9 cellular contexts compared by ENCODE assay signal in genomic region chr6:2081155-2082138, GRCh38.
A peak's percentile ranks its signal among the peaks of the same experiment; 100 is the strongest.
DNase-seq lines count a peak whose midpoint lies in the region; ATAC-seq and TF ChIP-seq lines count a peak whose summit lies in the region.
"Had no signal": no experiment of that assay in that cellular context is flagged by ENCODE, and none has a peak within 500 bp of the region (broad histone marks: within the 10 kb centered on the region; RNA-seq: fewer than 3 reads in every experiment).

No MANE protein-coding gene starts in this region.

- H3K4me1 ChIP-seq in A673 (ENCODE audit: insufficient read depth, low read length, poor library complexity, severe bottlenecking), result no peaks in the 10 kb centered on the region

- H3K4me1 Mint-ChIP-seq in activated CD4-positive, alpha-beta T cell treated with anti-CD3 and anti-CD28 coated beads, Interleukin-2, amount 10 ng/mL, durations not matched to agents 7 days and 5 days, result peaks cover 35% of the 10 kb centered on the region
- peaks cover 18% of the 10 kb centered on the region for H3K4me1 Mint-ChIP-seq in osteocyte (ENCODE audit: unreplicated experiment)

- peaks cover 10% of the 10 kb centered on the region for H3K36me3 Mint-ChIP-seq in activated CD4-positive, alpha-beta T cell treated with anti-CD3 and anti-CD28 coated beads, Interleukin-2, amount 10 ng/mL, durations not matched to agents 7 days and 5 days (ENCODE audit: low read depth)
- H3K36me3 Mint-ChIP-seq in osteocyte (ENCODE audit: unreplicated experiment), result peaks cover 17% of the 10 kb centered on the region

- BruUV-seq in A673 (replicated peaks; lab: Mats Ljungman, UMichigan), result no TSS peak

- ATAC-seq in GM21717 (IDR thresholded peaks at IDR 0.05; ENCODE audit: unreplicated experiment) (peak; percentile 88), GM21737 (IDR thresholded peaks at IDR 0.05; ENCODE audit: unreplicated experiment) (no peak)

- H3K9me3 Mint-ChIP-seq in activated CD4-positive, alpha-beta T cell treated with anti-CD3 and anti-CD28 coated beads, Interleukin-2, amount 10 ng/mL, durations not matched to agents 7 days and 5 days, result peaks cover 19% of the 10 kb centered on the region
- peaks cover 30% of the 10 kb centered on the region for H3K9me3 Mint-ChIP-seq in osteocyte (ENCODE audit: unreplicated experiment)

- POLR2A ChIA-PET in activated CD4-positive, alpha-beta T cell treated with anti-CD3 and anti-CD28 coated beads, Interleukin-2, amount 10 ng/mL, durations not matched to agents 7 days and 5 days (lab: Charles Lee), result no interaction called here
- POLR2A ChIA-PET in A673 (lab: Charles Lee; ENCODE audit: low non-redundant PET), result no interaction called here

- no peak overlapping the region for H3K4me3 Mint-ChIP-seq in activated CD4-positive, alpha-beta T cell treated with anti-CD3 and anti-CD28 coated beads, Interleukin-2, amount 10 ng/mL, durations not matched to agents 7 days and 5 days
- H3K4me3 Mint-ChIP-seq in osteocyte (ENCODE audit: unreplicated experiment), result no peak overlapping the region

- no peaks in the 10 kb centered on the region for H3K36me3 ChIP-seq in A673 (ENCODE audit: insufficient read depth, low read length, poor library complexity, severe bottlenecking)
- H3K36me3 ChIP-seq: neutrophil had no signal

- H3K27ac Mint-ChIP-seq in activated CD4-positive, alpha-beta T cell treated with anti-CD3 and anti-CD28 coated beads, Interleukin-2, amount 10 ng/mL, durations not matched to agents 7 days and 5 days, result peak overlapping the region; percentile 4
- peak overlapping the region; percentile 48 for H3K27ac Mint-ChIP-seq in osteocyte (ENCODE audit: unreplicated experiment)

- H3K9me3 ChIP-seq in A673 (ENCODE audit: low read depth, low read length, poor library complexity, severe bottlenecking), result no peaks in the 10 kb centered on the region
- H3K9me3 ChIP-seq: neutrophil had no signal

- peak; percentile 58 for DNase-seq in activated CD4-positive, alpha-beta T cell treated with anti-CD3 and anti-CD28 coated beads, Interleukin-2, amount 10 ng/mL, durations not matched to agents 7 days and 5 days
- no peak for DNase-seq in activated CD4-positive, alpha-beta T cell treated with anti-CD3 and anti-CD28 coated beads, Interleukin-2, amount 50 U/mL, for 1 hour
- DNase-seq in Jurkat, Clone E6-1 (ENCODE audit: low read depth, low spot score), result peak; percentile 79
- DNase-seq in osteocyte (ENCODE audit: extremely low spot score, unreplicated experiment) (no peak), AML-193 (lab: John Stamatoyannopoulos, UW) (no peak), A673 (ENCODE audit: low spot score) (no peak)

- H3K27ac ChIP-seq in A673 (ENCODE audit: low read depth, low read length, poor library complexity, severe bottlenecking), result no peak overlapping the region
- H3K27ac ChIP-seq: neutrophil had no signal

- H3K27me3 Mint-ChIP-seq in activated CD4-positive, alpha-beta T cell treated with anti-CD3 and anti-CD28 coated beads, Interleukin-2, amount 10 ng/mL, durations not matched to agents 7 days and 5 days, result peaks cover 6% of the 10 kb centered on the region
- H3K27me3 Mint-ChIP-seq in osteocyte (ENCODE audit: unreplicated experiment), result no peaks in the 10 kb centered on the region

- H3K27me3 ChIP-seq in A673 (replicated peaks; ENCODE audit: insufficient read depth, low read depth, low read length, poor library complexity), result no peaks in the 10 kb centered on the region
- H3K27me3 ChIP-seq: neutrophil had no signal

- TF ChIP-seq CTCF in osteocyte (IDR thresholded peaks at IDR 0.05) (no peak), A673 (conservative IDR thresholded peaks at IDR 0.05; ENCODE audit: low read depth, low read length) (no peak)

- CTCF ChIA-PET in activated CD4-positive, alpha-beta T cell treated with anti-CD3 and anti-CD28 coated beads, Interleukin-2, amount 10 ng/mL, durations not matched to agents 7 days and 5 days (lab: Charles Lee), result no interaction called here
- CTCF ChIA-PET in A673 (lab: Charles Lee), result no interaction called here

- intact Hi-C loops in A673 (cut with micrococcal nuclease; ENCODE audit: unreplicated experiment), result no loop called here

- H3K4me3 ChIP-seq in Jurkat, Clone E6-1 (ENCODE audit: low read length), result no peak overlapping the region
- no peak overlapping the region for H3K4me3 ChIP-seq in A673 (ENCODE audit: low read depth, low read length, poor library complexity, severe bottlenecking)

Comparison
In these comparisons a context has a peak if more than half of its experiments do, and no peak if none do; other contexts are left out.
1. DNase-seq: peak in activated CD4-positive, alpha-beta T cell treated with anti-CD3 and anti-CD28 coated beads, Interleukin-2, amount 10 ng/mL, durations not matched to agents 7 days and 5 days (single experiment) and Jurkat, Clone E6-1 (single experiment); none in activated CD4-positive, alpha-beta T cell treated with anti-CD3 and anti-CD28 coated beads, Interleukin-2, amount 50 U/mL, for 1 hour (single experiment), osteocyte (single experiment), AML-193 (0 of 2) and A673 (single experiment).